ENCODE assay signal across 9 cellular contexts in genomic region chr12:19482551-19483109, GRCh38. TPM values are rescaled to one million over a fixed set of nuclear protein-coding genes. Genes with fewer than 3 reads are reported as not detected.
A peak's percentile ranks its signal among the peaks of the same experiment; 100 is the strongest.
DNase-seq lines count a peak whose midpoint lies in the region; ATAC-seq and TF ChIP-seq lines count a peak whose summit lies in the region.
"Had no signal": no experiment of that assay in that cellular context is flagged by ENCODE, and none has a peak within 500 bp of the region (broad histone marks: within the 10 kb centered on the region; RNA-seq: fewer than 3 reads in every experiment).

No MANE protein-coding gene starts in this region.

- POLR2A ChIA-PET in OCI-LY7 (lab: Charles Lee): interaction anchor here (0.7 kb wide), 1 partner anchor 9 kb away, joined by 4 read pairs; no protein-coding TSS in a partner anchor

- H3K36me3 ChIP-seq in lower lobe of right lung (peaks cover 4% of the 10 kb centered on the region), testis (ENCODE audit: low read depth, missing control alignments) (no peaks in the 10 kb centered on the region), OCI-LY7 (ENCODE audit: insufficient read depth, low read length) (peaks cover 98% of the 10 kb centered on the region)

- H3K27ac ChIP-seq in lower lobe of right lung: no peak overlapping the region
- H3K27ac ChIP-seq in testis: no peak overlapping the region
- no peak overlapping the region for H3K27ac ChIP-seq in OCI-LY7 (ENCODE audit: low read depth, low read length, poor library complexity, severe bottlenecking)
- H3K27ac ChIP-seq: BLaER1 had no signal

- peak; percentile 71 for DNase-seq in stimulated activated naive CD4-positive, alpha-beta T cell treated with Interleukin-2 at 50 U/mL for 16 hours (lab: John Stamatoyannopoulos, UW)
- no peak for DNase-seq in stimulated activated naive CD4-positive, alpha-beta T cell (lab: John Stamatoyannopoulos, UW)
- DNase-seq in activated T-helper 1 cell treated with anti-CD3 and anti-CD28 coated beads, Interleukin-2, amount 50 U/mL, for 16 hours (ENCODE audit: low read depth in 1 of 2, low spot score in 1 of 2): peak; percentile 13 to 17
- DNase-seq in lower lobe of right lung: peak; percentile 52
- DNase-seq in testis: peak; percentile 55
- DNase-seq in OCI-LY7 (ENCODE audit: low spot score): no peak
- DNase-seq in RKO (ENCODE audit: low spot score): no peak

- intact Hi-C loops in lower lobe of right lung (cut with DNase I): no loop called here
- intact Hi-C loops in testis (cut with DNase I; ENCODE audit: low total_unique reads): no loop called here
- intact Hi-C loops in OCI-LY7 (cut with micrococcal nuclease; ENCODE audit: unreplicated experiment): no loop called here

- H3K9me3 ChIP-seq in lower lobe of right lung: peaks cover 10% of the 10 kb centered on the region
- H3K9me3 ChIP-seq in testis: no peaks in the 10 kb centered on the region
- peaks cover 24% of the 10 kb centered on the region; the same call in 1 of the 2 replicates for H3K9me3 ChIP-seq in OCI-LY7 (ENCODE audit: low read length)

- BruUV-seq in OCI-LY7 (replicated peaks; lab: Mats Ljungman, UMichigan): no TSS peak

- TF ChIP-seq CTCF in lower lobe of right lung (IDR thresholded peaks at IDR 0.05) (no peak), testis (IDR thresholded peaks at IDR 0.05) (no peak), OCI-LY7 (conservative IDR thresholded peaks at IDR 0.05; ENCODE audit: low read length) (no peak)

- TF ChIP-seq POLR2A in testis (IDR thresholded peaks at IDR 0.05): no peak

- 82 to 93% methylated on average over 9 of the region's 9 CpGs for WGBS in testis, 2 donors

- ATAC-seq in HG03565 (IDR thresholded peaks at IDR 0.05; ENCODE audit: unreplicated experiment) (peak; percentile 90), lower lobe of right lung (peak in 1 of 2 donors; percentile 73)

- H3K9me2 ChIP-seq in OCI-LY7 (ENCODE audit: insufficient read depth, low read length): no peaks in the 10 kb centered on the region

- CTCF ChIA-PET in OCI-LY7 (lab: Charles Lee; ENCODE audit: unreplicated experiment): no interaction called here

- H2AFZ ChIP-seq in OCI-LY7 (ENCODE audit: low read length): no peak overlapping the region

- peaks cover 6% of the 10 kb centered on the region; the same call in 1 of the 2 replicates for H4K20me1 ChIP-seq in OCI-LY7 (ENCODE audit: insufficient read depth, low read length)

- H3K4me3 ChIP-seq in lower lobe of right lung (no peak overlapping the region), testis (no peak overlapping the region), OCI-LY7 (ENCODE audit: low read depth, low read length, poor library complexity, severe bottlenecking) (no peak overlapping the region)
- H3K4me3 ChIP-seq: BLaER1 had no signal

- no peak overlapping the region for H3K4me2 ChIP-seq in OCI-LY7 (ENCODE audit: low read length)
- H3K4me2 ChIP-seq: BLaER1 had no signal

- H3K4me1 ChIP-seq in lower lobe of right lung (no peaks in the 10 kb centered on the region), testis (peaks cover 18% of the 10 kb centered on the region), OCI-LY7 (ENCODE audit: insufficient read depth, low read length, poor library complexity, severe bottlenecking) (no peaks in the 10 kb centered on the region)
- H3K4me1 ChIP-seq: BLaER1 had no signal

- H3K27me3 ChIP-seq in lower lobe of right lung (ENCODE audit: low read depth) (no peaks in the 10 kb centered on the region), testis (no peaks in the 10 kb centered on the region)
- H3K27me3 ChIP-seq: BLaER1 had no signal

- H3K79me2 ChIP-seq in OCI-LY7 (ENCODE audit: insufficient read depth, low read depth, low read length): peaks cover 96% of the 10 kb centered on the region

RNA-seq across cellular contexts. Expression of gene AEBP2, which starts 43.3 kb away (rescaled TPM):
- total RNA-seq in lower lobe of right lung: 36.7 TPM
- 10 to 100 TPM; 57.7 to 62.0 TPM for total RNA-seq in testis
- 30.8 TPM for polyA plus RNA-seq in testis (ENCODE audit: insufficient read depth, low read depth, low replicate concordance)
- total RNA-seq in OCI-LY7 (2014; rRNA removed; shearing (Covaris generic)): 20.9 and 21.5 TPM in 2 replicates
- total RNA-seq in OCI-LY7 (2022): 55.0 and 59.7 TPM in 2 replicates

Comparison
In these comparisons a context has a peak if more than half of its experiments do, and no peak if none do; other contexts are left out.
1. DNase-seq: peak in stimulated activated naive CD4-positive, alpha-beta T cell treated with Interleukin-2 at 50 U/mL for 16 hours (single experiment), activated T-helper 1 cell treated with anti-CD3 and anti-CD28 coated beads, Interleukin-2, amount 50 U/mL, for 16 hours (2 of 2), lower lobe of right lung (single experiment) and testis (single experiment); none in stimulated activated naive CD4-positive, alpha-beta T cell (0 of 6), OCI-LY7 (single experiment) and RKO (single experiment).